ENCODE assay signal across 15 cellular contexts in genomic region chr10:32952541-32953276, GRCh38. TPM values are rescaled to one million over a fixed set of nuclear protein-coding genes. Genes with fewer than 3 reads are reported as not detected.
DNase-seq lines count a peak whose midpoint lies in the region; ATAC-seq and TF ChIP-seq lines count a peak whose summit lies in the region.
"Had no signal": no experiment of that assay in that cellular context is flagged by ENCODE, and none has a peak within 500 bp of the region (broad histone marks: within the 10 kb centered on the region; RNA-seq: fewer than 3 reads in every experiment).

No MANE protein-coding gene starts in this region.

- H3K9me3 ChIP-seq in CD8-positive, alpha-beta memory T cell (ENCODE audit: low read length) = no peaks in the 10 kb centered on the region
- H3K9me3 ChIP-seq in effector memory CD4-positive, alpha-beta T cell (ENCODE audit: control insufficient read depth, low read length) = no peaks in the 10 kb centered on the region
- H3K9me3 ChIP-seq: HAP-1 had no signal

- H3K36me3 Mint-ChIP-seq in CD8-positive, alpha-beta memory T cell = peaks cover 0 to 10% (median 7%) of the 10 kb centered on the region in 3 donors
- H3K36me3 Mint-ChIP-seq in IgD-negative memory B cell (peaks cover 7% of the 10 kb centered on the region), progenitor cell of endocrine pancreas (ENCODE audit: insufficient read depth) (peaks cover 1% of the 10 kb centered on the region), glutamatergic neuron (ENCODE audit: unreplicated experiment) (no peaks in the 10 kb centered on the region)
- H3K36me3 Mint-ChIP-seq in naive thymus-derived CD8-positive, alpha-beta T cell = no peaks in the 10 kb centered on the region

- no peaks in the 10 kb centered on the region for H3K27me3 Mint-ChIP-seq in CD8-positive, alpha-beta memory T cell
- H3K27me3 Mint-ChIP-seq in IgD-negative memory B cell = no peaks in the 10 kb centered on the region
- H3K27me3 Mint-ChIP-seq in progenitor cell of endocrine pancreas = no peaks in the 10 kb centered on the region
- peaks cover 4% of the 10 kb centered on the region for H3K27me3 Mint-ChIP-seq in glutamatergic neuron (ENCODE audit: unreplicated experiment)
- H3K27me3 Mint-ChIP-seq in naive thymus-derived CD8-positive, alpha-beta T cell = no peaks in the 10 kb centered on the region

- CTCF ChIA-PET in CD8-positive, alpha-beta memory T cell (lab: Charles Lee) = no interaction called here

- peak overlapping the region in 7 of 8 donors; percentile 0 to 93 (median 69) for H3K27ac Mint-ChIP-seq in CD8-positive, alpha-beta memory T cell
- peak overlapping the region in 1 of 3 donors; percentile 4 for H3K27ac Mint-ChIP-seq in IgD-negative memory B cell
- H3K27ac Mint-ChIP-seq in progenitor cell of endocrine pancreas = peak overlapping the region; percentile 67
- H3K27ac Mint-ChIP-seq in glutamatergic neuron (ENCODE audit: unreplicated experiment) = no peak overlapping the region
- H3K27ac Mint-ChIP-seq in naive thymus-derived CD8-positive, alpha-beta T cell = peak overlapping the region in 4 of 10 donors; percentile 6 to 60 (median 18)

- TF ChIP-seq CTCF in progenitor cell of endocrine pancreas (IDR thresholded peaks at IDR 0.05; ENCODE audit: unreplicated experiment) (no peak), glutamatergic neuron (IDR thresholded peaks at IDR 0.05; ENCODE audit: partially characterized antibody, unreplicated experiment) (no peak)

- peaks cover 81 to 89% (median 85%) of the 10 kb centered on the region in 3 donors for H3K4me1 Mint-ChIP-seq in CD8-positive, alpha-beta memory T cell
- peaks cover 50 to 71% (median 56%) of the 10 kb centered on the region in 3 donors for H3K4me1 Mint-ChIP-seq in IgD-negative memory B cell
- H3K4me1 Mint-ChIP-seq in progenitor cell of endocrine pancreas (ENCODE audit: low read depth) = peaks cover 76% of the 10 kb centered on the region
- H3K4me1 Mint-ChIP-seq in glutamatergic neuron (ENCODE audit: low read depth, unreplicated experiment) = peaks cover 64% of the 10 kb centered on the region
- H3K4me1 Mint-ChIP-seq in naive thymus-derived CD8-positive, alpha-beta T cell = peaks cover 26 to 86% (median 70%) of the 10 kb centered on the region in 4 donors

- H3K27me3 ChIP-seq in CD8-positive, alpha-beta memory T cell (ENCODE audit: insufficient read depth, low read length, poor library complexity, severe bottlenecking) = no peaks in the 10 kb centered on the region
- no peaks in the 10 kb centered on the region for H3K27me3 ChIP-seq in effector memory CD4-positive, alpha-beta T cell (replicated peaks; ENCODE audit: control insufficient read depth, insufficient read depth, low read length, poor library complexity, severe bottlenecking)

- POLR2A ChIA-PET in CD8-positive, alpha-beta memory T cell (lab: Charles Lee) = no interaction called here
- POLR2A ChIA-PET in naive thymus-derived CD8-positive, alpha-beta T cell (lab: Charles Lee) = no interaction called here

- H3K36me3 ChIP-seq in CD8-positive, alpha-beta memory T cell (ENCODE audit: insufficient read depth, low read length) = no peaks in the 10 kb centered on the region
- no peaks in the 10 kb centered on the region for H3K36me3 ChIP-seq in effector memory CD4-positive, alpha-beta T cell (ENCODE audit: control insufficient read depth, insufficient read depth, low read length)
- H3K36me3 ChIP-seq: HAP-1 had no signal

- peaks cover 57% of the 10 kb centered on the region for H3K4me1 ChIP-seq in CD8-positive, alpha-beta memory T cell (ENCODE audit: insufficient read depth, low read length)
- H3K4me1 ChIP-seq in effector memory CD4-positive, alpha-beta T cell (ENCODE audit: control insufficient read depth, insufficient read depth, low read length, poor library complexity, severe bottlenecking) = peaks cover 53% of the 10 kb centered on the region

- peak overlapping the region; percentile 12 to 87 (median 73) for H3K4me3 Mint-ChIP-seq in CD8-positive, alpha-beta memory T cell
- H3K4me3 Mint-ChIP-seq in IgD-negative memory B cell (peak overlapping the region; percentile 39 to 96 (median 90)), progenitor cell of endocrine pancreas (ENCODE audit: low read depth) (peak overlapping the region; percentile 4), glutamatergic neuron (ENCODE audit: unreplicated experiment) (no peak overlapping the region)
- H3K4me3 Mint-ChIP-seq in naive thymus-derived CD8-positive, alpha-beta T cell = peak overlapping the region in 2 of 10 donors; percentile 40 to 85

- no peaks in the 10 kb centered on the region for H3K9me3 Mint-ChIP-seq in CD8-positive, alpha-beta memory T cell
- H3K9me3 Mint-ChIP-seq in IgD-negative memory B cell (no peaks in the 10 kb centered on the region), progenitor cell of endocrine pancreas (ENCODE audit: low read depth) (no peaks in the 10 kb centered on the region), glutamatergic neuron (ENCODE audit: unreplicated experiment) (peaks cover 2% of the 10 kb centered on the region)
- no peaks in the 10 kb centered on the region for H3K9me3 Mint-ChIP-seq in naive thymus-derived CD8-positive, alpha-beta T cell

- DNase-seq in CD8-positive, alpha-beta memory T cell = no peak
- DNase-seq in effector memory CD4-positive, alpha-beta T cell = no peak
- DNase-seq in progenitor cell of endocrine pancreas (ENCODE audit: low spot score, unreplicated experiment) = no peak
- no peak for DNase-seq in GM19238 (ENCODE audit: insufficient read length, low spot score)
- DNase-seq in glutamatergic neuron = no peak
- no peak for DNase-seq in naive thymus-derived CD8-positive, alpha-beta T cell
- DNase-seq: aorta; NCI-H1417; NCI-H524; stimulated activated CD4-positive, alpha-beta T cell treated with anti-CD3 and anti-CD28 coated beads, Interleukin-2, amount 100 ng/mL, for 48 hours; stimulated activated naive CD8-positive, alpha-beta T cell treated with anti-CD3 and anti-CD28 coated beads, Interleukin-15, Interleukin-2, amounts not matched to agents 100 U/mL and 50 U/mL, for 24 hours had no signal

- H3K4me3 ChIP-seq in CD8-positive, alpha-beta memory T cell (ENCODE audit: low read length) = no peak overlapping the region
- H3K4me3 ChIP-seq in effector memory CD4-positive, alpha-beta T cell (ENCODE audit: insufficient read depth, low read depth, low read length, poor library complexity, severe bottlenecking) = no peak overlapping the region
- H3K4me3 ChIP-seq: HAP-1 had no signal

- ATAC-seq in GM18873 (IDR thresholded peaks at IDR 0.05; ENCODE audit: low FRiP score, unreplicated experiment) = no peak
- no peak for ATAC-seq in naive thymus-derived CD8-positive, alpha-beta T cell
- ATAC-seq: stimulated activated naive CD8-positive, alpha-beta T cell treated with anti-CD3 and anti-CD28 coated beads, Interleukin-15, Interleukin-2, amounts not matched to agents 100 U/mL and 50 U/mL, for 24 hours had no signal

- no peak overlapping the region for H3K27ac ChIP-seq in CD8-positive, alpha-beta memory T cell (ENCODE audit: low read depth, low read length)
- peak overlapping the region; percentile 82 for H3K27ac ChIP-seq in effector memory CD4-positive, alpha-beta T cell (ENCODE audit: insufficient read depth, low read length, poor library complexity, severe bottlenecking)
- H3K27ac ChIP-seq: VCaP had no signal

RNA-seq across cellular contexts. Expression of gene ITGB1, which starts 5.3 kb away (rescaled TPM):
- 10 to 100 TPM; 75.5 to 82.1 TPM for total RNA-seq in CD8-positive, alpha-beta memory T cell
- polyA plus RNA-seq in CD8-positive, alpha-beta memory T cell = 342 TPM
- 394 TPM for polyA plus RNA-seq in IgD-negative memory B cell
- total RNA-seq in progenitor cell of endocrine pancreas = 382 and 384 TPM in 2 replicates
- total RNA-seq in glutamatergic neuron (ENCODE audit: unreplicated experiment) = 263 TPM
- 10 to 100 TPM; 34.2 to 34.6 TPM for total RNA-seq in naive thymus-derived CD8-positive, alpha-beta T cell
- 100 to 1,000 TPM in 1 of 3 donors, 10 to 100 TPM in 2; 26.1 to 107 (median 28.9) TPM for polyA plus RNA-seq in naive thymus-derived CD8-positive, alpha-beta T cell
